8 cellular contexts compared by ENCODE assay signal in genomic region chr2:74529357-74530238, GRCh38. TPM values are rescaled to one million over a fixed set of nuclear protein-coding genes. Genes with fewer than 3 reads are reported as not detected.
DNase-seq lines count a peak whose midpoint lies in the region; ATAC-seq and TF ChIP-seq lines count a peak whose summit lies in the region.

A gene with protein sequence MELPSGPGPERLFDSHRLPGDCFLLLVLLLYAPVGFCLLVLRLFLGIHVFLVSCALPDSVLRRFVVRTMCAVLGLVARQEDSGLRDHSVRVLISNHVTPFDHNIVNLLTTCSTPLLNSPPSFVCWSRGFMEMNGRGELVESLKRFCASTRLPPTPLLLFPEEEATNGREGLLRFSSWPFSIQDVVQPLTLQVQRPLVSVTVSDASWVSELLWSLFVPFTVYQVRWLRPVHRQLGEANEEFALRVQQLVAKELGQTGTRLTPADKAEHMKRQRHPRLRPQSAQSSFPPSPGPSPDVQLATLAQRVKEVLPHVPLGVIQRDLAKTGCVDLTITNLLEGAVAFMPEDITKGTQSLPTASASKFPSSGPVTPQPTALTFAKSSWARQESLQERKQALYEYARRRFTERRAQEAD (minus strand): TSS chr2:74529706. CDS start chr2:74529629, 77 bp downstream.
HTRA2 (plus strand) TSS chr2:74529933; CDS start chr2:74530007, 74 bp downstream.

- H3K27ac ChIP-seq in cardiac muscle cell = peak within 1 kb of the TSS; percentile 84
- peak within 1 kb of the TSS; percentile 46 for H3K27ac ChIP-seq in trophoblast cell (ENCODE audit: low read depth, low read length)
- H3K27ac ChIP-seq in transverse colon = peak within 1 kb of the TSS; percentile 85 to 94 (median 92)

- H3K23ac ChIP-seq in trophoblast cell (ENCODE audit: low read length) = no peak within 1 kb of the TSS

- no CpG with 5 or more reads among the region's 87 CpGs for WGBS in trophoblast cell (ENCODE audit: extremely low coverage, insufficient coverage, insufficient read length)
- 0% methylated on average over 76 of the region's 87 CpGs; no CpG with 5 or more reads in 1 of the 2 donors for WGBS in transverse colon (ENCODE audit: low coverage in 1 of 2), 2 donors

- H2AFZ ChIP-seq in trophoblast cell (ENCODE audit: insufficient read depth, low read length, poor library complexity) = peak within 1 kb of the TSS; percentile 93

- peak within 1 kb of the TSS; percentile 86 for H2BK5ac ChIP-seq in trophoblast cell (ENCODE audit: low read depth, low read length, poor library complexity)

- H3K27me3 ChIP-seq in adipocyte (replicated peaks; ENCODE audit: control insufficient read depth, insufficient read depth, low read length) (no peaks in the 10 kb centered on the region), cardiac muscle cell (no peaks in the 10 kb centered on the region), trophoblast cell (ENCODE audit: insufficient read depth, low read length) (no peaks in the 10 kb centered on the region), transverse colon (no peaks in the 10 kb centered on the region)

- H4K12ac ChIP-seq in trophoblast cell (ENCODE audit: low read depth, low read length) = peak within 1 kb of the TSS; percentile 45

- H3K9ac ChIP-seq in adipocyte (ENCODE audit: low read length) (peak within 1 kb of the TSS; percentile 99), trophoblast cell (ENCODE audit: low read length) (peak within 1 kb of the TSS; percentile 97)

- peak within 1 kb of the TSS; percentile 77 for H3K4ac ChIP-seq in trophoblast cell (ENCODE audit: low read depth, low read length)

- H4K8ac ChIP-seq in trophoblast cell (ENCODE audit: low read depth, low read length) = peak within 1 kb of the TSS; percentile 93

- intact Hi-C loops in transverse colon (cut with DNase I; ENCODE audit: low total_unique reads) = loop anchor here (2.0 kb wide), 1 partner anchor 47 kb away; the partner anchor contains the start of genes CCDC142 and TTC31

- peak within 1 kb of the TSS; percentile 93 for H3K4me2 ChIP-seq in trophoblast cell (ENCODE audit: low read length)

- DNase-seq in GM12865 (ENCODE audit: low read depth) (peak; percentile 100), NCI-H1436 (lab: John Stamatoyannopoulos, UW) (peak; percentile 97), T follicular helper cell (ENCODE audit: low read depth) (peak; percentile 74), adipocyte (ENCODE audit: low read depth) (peak; percentile 100), cardiac muscle cell (ENCODE audit: low read depth in 1 of 2, low spot score in 1 of 2) (peak; percentile 100), trophoblast cell (peak; percentile 96), transverse colon (peak; percentile 99)

- H2AK5ac ChIP-seq in trophoblast cell (ENCODE audit: low read length) = peak within 1 kb of the TSS; percentile 66

- peak within 1 kb of the TSS; percentile 7 for H2BK12ac ChIP-seq in trophoblast cell (ENCODE audit: low read length)

- peak within 1 kb of the TSS; percentile 94 for H3K18ac ChIP-seq in trophoblast cell (ENCODE audit: low read length)

- H3K4me3 ChIP-seq in GM12865 (ENCODE audit: low read depth, low read length) = peak within 1 kb of the TSS; percentile 95
- H3K4me3 ChIP-seq in adipocyte (ENCODE audit: low read length) = peak within 1 kb of the TSS; percentile 98
- peak within 1 kb of the TSS; percentile 82 for H3K4me3 ChIP-seq in cardiac muscle cell
- H3K4me3 ChIP-seq in trophoblast cell (ENCODE audit: low read depth, low read length) = peak within 1 kb of the TSS; percentile 98
- H3K4me3 ChIP-seq in transverse colon = peak within 1 kb of the TSS; percentile 79 to 95 (median 79)

- H2BK120ac ChIP-seq in trophoblast cell (ENCODE audit: insufficient read depth, low read length, poor library complexity) = peak within 1 kb of the TSS; percentile 69

- in situ Hi-C loops in transverse colon (cut with MboI; ENCODE audit: low pct_ligation_motif_present in 1 of 4, low pct_unique_long_range_greater_than_20kb in 1 of 4, low sequenced_read_pairs in 3 of 4) = no loop called here

- H3K9me3 ChIP-seq in adipocyte (ENCODE audit: control insufficient read depth, low read length) = no peaks in the 10 kb centered on the region
- H3K9me3 ChIP-seq in cardiac muscle cell (ENCODE audit: low read depth) = no peaks in the 10 kb centered on the region
- H3K9me3 ChIP-seq in trophoblast cell (ENCODE audit: insufficient read depth, low read depth, low read length) = no peaks in the 10 kb centered on the region
- no peaks in the 10 kb centered on the region for H3K9me3 ChIP-seq in transverse colon

- TF ChIP-seq CTCF in GM12865 (IDR thresholded peaks at IDR 0.05; ENCODE audit: insufficient read depth, low read depth, low read length, missing control alignments) (no peak), cardiac muscle cell (IDR thresholded peaks at IDR 0.05; ENCODE audit: low read depth, low read length) (no peak), transverse colon (IDR thresholded peaks at IDR 0.05) (no peak)

- H3K79me1 ChIP-seq in trophoblast cell (ENCODE audit: low read length) = peaks cover 11% of the 10 kb centered on the region

- peak; percentile 56 for TF ChIP-seq EP300 in transverse colon (IDR thresholded peaks at IDR 0.05; ENCODE audit: low read depth)

- H3K4me1 ChIP-seq in adipocyte (ENCODE audit: control insufficient read depth, insufficient read depth, low read length) (peaks cover 27% of the 10 kb centered on the region), cardiac muscle cell (ENCODE audit: low read depth) (peaks cover 9% of the 10 kb centered on the region), trophoblast cell (ENCODE audit: control insufficient read depth in 1 of 2, insufficient read depth in 2 of 2, low read length in 2 of 2) (peaks cover 9 to 13% of the 10 kb centered on the region in 2 experiments), transverse colon (peaks cover 14 to 28% (median 19%) of the 10 kb centered on the region in 4 donors)

- H3K79me2 ChIP-seq in trophoblast cell (ENCODE audit: control insufficient read depth, insufficient read depth, low read length, poor library complexity) = peaks cover 13% of the 10 kb centered on the region

- H3K36me3 ChIP-seq in adipocyte (ENCODE audit: control insufficient read depth, insufficient read depth, low read length, severe bottlenecking) (peaks cover 37% of the 10 kb centered on the region), cardiac muscle cell (peaks cover 19% of the 10 kb centered on the region), trophoblast cell (ENCODE audit: control insufficient read depth in 1 of 2, insufficient read depth in 2 of 2, low read length in 2 of 2) (peaks cover 32 to 45% of the 10 kb centered on the region in 2 experiments), transverse colon (peaks cover 0 to 23% (median 8%) of the 10 kb centered on the region in 4 donors)

- TF ChIP-seq POLR2A in transverse colon (IDR thresholded peaks at IDR 0.05) = peak; percentile 90

- H3K14ac ChIP-seq in trophoblast cell (ENCODE audit: low read length) = peak within 1 kb of the TSS; percentile 88

- ATAC-seq in HG02763 (IDR thresholded peaks at IDR 0.05; ENCODE audit: unreplicated experiment) = peak; percentile 83

- peak within 1 kb of the TSS; percentile 95 for H4K91ac ChIP-seq in trophoblast cell (ENCODE audit: low read depth, low read length)

RNA-seq across cellular contexts. Expression of the first gene that starts in this region (rescaled TPM):
- total RNA-seq in cardiac muscle cell (93.2 and 105 TPM in 2 replicates), transverse colon (100 to 1,000 TPM; 164 to 264 (median 189) TPM)
- polyA plus RNA-seq in cardiac muscle cell = 120 and 122 TPM in 2 replicates
- polyA plus RNA-seq in trophoblast cell (2013) = 103 and 107 TPM in 2 replicates

RNA-seq across cellular contexts. Expression of gene HTRA2, which starts in this region (rescaled TPM):
- total RNA-seq in cardiac muscle cell (39.9 and 55.1 TPM in 2 replicates), transverse colon (10 to 100 TPM in 3 of 4 donors, 1 to 10 TPM in 1; 8.6 to 29.6 (median 21.0) TPM)
- polyA plus RNA-seq in cardiac muscle cell = 57.6 and 82.0 TPM in 2 replicates
- polyA plus RNA-seq in trophoblast cell (2013) = 26.2 and 27.9 TPM in 2 replicates

Comparison
In these comparisons a context has a peak if more than half of its experiments do, and no peak if none do; other contexts are left out.
1. Peak in every context shown above with its lines: DNase-seq, ATAC-seq, H3K4me3 ChIP-seq and H3K27ac ChIP-seq.